Comparison of ENCODE assay signal across 19 cellular contexts in genomic region chr1:32884726-32885125, GRCh38. TPM values are rescaled to one million over a fixed set of nuclear protein-coding genes. Genes with fewer than 3 reads are reported as not detected.
"Had no signal": no experiment of that assay in that cellular context is flagged by ENCODE, and none has a peak within 500 bp of the region (broad histone marks: within the 10 kb centered on the region; RNA-seq: fewer than 3 reads in every experiment).

No MANE protein-coding gene starts in this region.

- H3K36me3 ChIP-seq: lower lobe of right lung, pancreas, stomach had no signal

- H3K27ac ChIP-seq: body of pancreas, lower lobe of right lung, pancreas, stomach had no signal

- H3K9me3 ChIP-seq: body of pancreas, lower lobe of right lung, pancreas, stomach had no signal

- ATAC-seq: activated CD4-positive, CD25-positive, alpha-beta regulatory T cell treated with anti-CD3 and anti-CD28 coated beads, Interleukin-2, amount 50 U/mL, for 24 hours; activated T-cell treated with anti-CD3 and anti-CD28 coated beads, Interleukin-2, amount 50 U/mL, for 4 hours; body of pancreas; lower lobe of right lung; naive thymus-derived CD8-positive, alpha-beta T cell; pancreas; sciatic nerve; stimulated activated effector memory CD8-positive, alpha-beta T cell treated with anti-CD3 and anti-CD28 coated beads, Interleukin-12 subunit alpha, Interleukin-12 subunit beta, amount 100 ng/mL, for 72 hours had no signal

- H3K4me2 ChIP-seq: smooth muscle cell had no signal

- FAIRE-seq: islet of Langerhans, pancreas had no signal

- H3K4me3 ChIP-seq: body of pancreas, lower lobe of right lung, pancreas, smooth muscle cell, stomach had no signal

- DNase-seq: activated CD4-positive, alpha-beta T cell treated with anti-CD3 and anti-CD28 coated beads, Interleukin-2, amount 10 ng/mL, durations not matched to agents 7 days and 5 days; activated CD8-positive, alpha-beta memory T cell treated with anti-CD3 and anti-CD28 coated beads, Interleukin-2, amount 50 U/mL, for 4 hours; activated naive CD4-positive, alpha-beta T cell treated with anti-CD3 and anti-CD28 coated beads for 36 hours; activated T-cell treated with anti-CD3 and anti-CD28 coated beads, Interleukin-2, amount 50 U/mL, for 4 hours; body of pancreas; foreskin fibroblast; hippocampal formation; lower lobe of right lung; stimulated activated CD4-positive, alpha-beta T cell treated with anti-CD3 and anti-CD28 coated beads, Interleukin-4, amount 100 ng/mL, for 24 hours; stomach had no signal

- H3K4me1 ChIP-seq: lower lobe of right lung, pancreas had no signal

RNA-seq across cellular contexts. Expression of gene HPCA, which starts 1.6 kb away (rescaled TPM):
- total RNA-seq: activated CD4-positive, alpha-beta T cell treated with anti-CD3 and anti-CD28 coated beads, Interleukin-2, amount 10 ng/mL, durations not matched to agents 7 days and 5 days; activated naive CD4-positive, alpha-beta T cell treated with anti-CD3 and anti-CD28 coated beads for 36 hours; activated T-cell treated with anti-CD3 and anti-CD28 coated beads, Interleukin-2, amount 50 U/mL, for 4 hours; body of pancreas; dermis microvascular lymphatic vessel endothelial cell; lower lobe of right lung; mesenteric fat pad; naive thymus-derived CD8-positive, alpha-beta T cell; smooth muscle cell had no signal
- polyA plus RNA-seq: naive thymus-derived CD8-positive, alpha-beta T cell; smooth muscle cell had no signal

RNA-seq across cellular contexts. Expression of gene FNDC5, which starts 14.0 kb away (rescaled TPM):
- total RNA-seq: activated CD4-positive, alpha-beta T cell treated with anti-CD3 and anti-CD28 coated beads, Interleukin-2, amount 10 ng/mL, durations not matched to agents 7 days and 5 days; activated naive CD4-positive, alpha-beta T cell treated with anti-CD3 and anti-CD28 coated beads for 36 hours; activated T-cell treated with anti-CD3 and anti-CD28 coated beads, Interleukin-2, amount 50 U/mL, for 4 hours; body of pancreas; naive thymus-derived CD8-positive, alpha-beta T cell; smooth muscle cell had no signal
- polyA plus RNA-seq: naive thymus-derived CD8-positive, alpha-beta T cell; smooth muscle cell had no signal

RNA-seq across cellular contexts. Expression of gene TMEM54, which starts 16.5 kb away (rescaled TPM):
- total RNA-seq: activated CD4-positive, alpha-beta T cell treated with anti-CD3 and anti-CD28 coated beads, Interleukin-2, amount 10 ng/mL, durations not matched to agents 7 days and 5 days; naive thymus-derived CD8-positive, alpha-beta T cell had no signal
- polyA plus RNA-seq: naive thymus-derived CD8-positive, alpha-beta T cell had no signal
